ENCODE assay signal across 12 cellular contexts in genomic region chr14:61474671-61475070, GRCh38.
DNase-seq lines count a peak whose midpoint lies in the region; ATAC-seq and TF ChIP-seq lines count a peak whose summit lies in the region.
"Had no signal": no experiment of that assay in that cellular context is flagged by ENCODE, and none has a peak within 500 bp of the region (broad histone marks: within the 10 kb centered on the region; RNA-seq: fewer than 3 reads in every experiment).

No MANE protein-coding gene starts in this region.

- H3K27me3 ChIP-seq in tibial nerve (no peaks in the 10 kb centered on the region), testis (no peaks in the 10 kb centered on the region)
- H3K27me3 ChIP-seq: MG63, right lobe of liver had no signal

- no peaks in the 10 kb centered on the region for H3K9me3 ChIP-seq in tibial nerve
- H3K9me3 ChIP-seq in testis, result no peaks in the 10 kb centered on the region
- H3K9me3 ChIP-seq: MG63, right lobe of liver had no signal

- CTCF ChIA-PET in activated CD4-positive, alpha-beta memory T cell treated with anti-CD3 and anti-CD28 coated beads for 36 hours (lab: Charles Lee), result interaction anchor here (1.2 to 10.8 kb wide), 19 partner anchors 14 to 363 kb away, joined by 3 to 76 read pairs (median 6); partner anchors contain the start of gene SNAPC1

- no peak for TF ChIP-seq POLR2A in tibial nerve (IDR thresholded peaks at IDR 0.05)
- no peak for TF ChIP-seq POLR2A in testis (IDR thresholded peaks at IDR 0.05)

- no peak for DNase-seq in activated naive CD4-positive, alpha-beta T cell treated with anti-CD3 and anti-CD28 coated beads, Interleukin-2, amount 50 U/mL, for 16 hours
- DNase-seq in activated CD4-positive, alpha-beta memory T cell treated with anti-CD3 and anti-CD28 coated beads for 36 hours, result no peak
- DNase-seq in iris pigment epithelial cell (ENCODE audit: low read depth) (peak; percentile 47), tibial nerve (ENCODE audit: low spot score in 2 of 2) (no peak), testis (no peak)
- DNase-seq: activated CD4-positive, CD25-positive, alpha-beta regulatory T cell; GF-D8; MG63 had no signal

- no peak for TF ChIP-seq EP300 in tibial nerve (IDR thresholded peaks at IDR 0.05)

- no peak overlapping the region for H3K4me3 Mint-ChIP-seq in activated naive CD4-positive, alpha-beta T cell treated with anti-CD3 and anti-CD28 coated beads, Interleukin-2, amount 50 U/mL, for 24 hours
- peak overlapping the region; percentile 1 for H3K4me3 Mint-ChIP-seq in activated CD4-positive, alpha-beta memory T cell treated with anti-CD3 and anti-CD28 coated beads for 36 hours

- H3K36me3 ChIP-seq in tibial nerve, result no peaks in the 10 kb centered on the region
- no peaks in the 10 kb centered on the region for H3K36me3 ChIP-seq in testis (ENCODE audit: low read depth, missing control alignments)
- H3K36me3 ChIP-seq: MG63, right lobe of liver had no signal

- no peak for TF ChIP-seq CTCF in tibial nerve (IDR thresholded peaks at IDR 0.05)
- TF ChIP-seq CTCF in testis (IDR thresholded peaks at IDR 0.05), result no peak

- 77 to 83% methylated on average over 3 of the region's 3 CpGs for WGBS in tibial nerve, 2 donors
- 78 to 90% methylated on average over 3 of the region's 3 CpGs for WGBS in testis, 2 donors

- peak overlapping the region; percentile 90 for H3K27ac Mint-ChIP-seq in activated naive CD4-positive, alpha-beta T cell treated with anti-CD3 and anti-CD28 coated beads, Interleukin-2, amount 50 U/mL, for 24 hours
- peak overlapping the region; percentile 100 for H3K27ac Mint-ChIP-seq in activated CD4-positive, alpha-beta memory T cell treated with anti-CD3 and anti-CD28 coated beads for 36 hours

- H3K36me3 Mint-ChIP-seq in activated naive CD4-positive, alpha-beta T cell treated with anti-CD3 and anti-CD28 coated beads, Interleukin-2, amount 50 U/mL, for 24 hours, result peaks cover 18% of the 10 kb centered on the region
- peaks cover 43% of the 10 kb centered on the region for H3K36me3 Mint-ChIP-seq in activated CD4-positive, alpha-beta memory T cell treated with anti-CD3 and anti-CD28 coated beads for 36 hours

- peaks cover 0 to 74% (median 52%) of the 10 kb centered on the region in 4 donors for H3K4me1 ChIP-seq in tibial nerve
- peaks cover 57% of the 10 kb centered on the region for H3K4me1 ChIP-seq in testis

- POLR2A ChIA-PET in activated CD4-positive, alpha-beta memory T cell treated with anti-CD3 and anti-CD28 coated beads for 36 hours (lab: Charles Lee), result interaction anchor here (1.6 to 1.7 kb wide), 2 partner anchors 29 to 62 kb away, joined by 5 to 6 read pairs; no protein-coding TSS in a partner anchor

- peak overlapping the region in 3 of 4 donors; percentile 22 to 89 (median 86) for H3K27ac ChIP-seq in tibial nerve
- peak overlapping the region in 1 of 2 donors; percentile 1 for H3K27ac ChIP-seq in testis

- H3K4me1 Mint-ChIP-seq in activated naive CD4-positive, alpha-beta T cell treated with anti-CD3 and anti-CD28 coated beads, Interleukin-2, amount 50 U/mL, for 24 hours, result peaks cover 98% of the 10 kb centered on the region
- H3K4me1 Mint-ChIP-seq in activated CD4-positive, alpha-beta memory T cell treated with anti-CD3 and anti-CD28 coated beads for 36 hours (ENCODE audit: low read depth), result peaks cover 93% of the 10 kb centered on the region

- H3K9me3 Mint-ChIP-seq in activated naive CD4-positive, alpha-beta T cell treated with anti-CD3 and anti-CD28 coated beads, Interleukin-2, amount 50 U/mL, for 24 hours, result no peaks in the 10 kb centered on the region
- H3K9me3 Mint-ChIP-seq in activated CD4-positive, alpha-beta memory T cell treated with anti-CD3 and anti-CD28 coated beads for 36 hours, result no peaks in the 10 kb centered on the region

- ATAC-seq in GM19463 (IDR thresholded peaks at IDR 0.05; ENCODE audit: unreplicated experiment) (no peak), GM18498 (IDR thresholded peaks at IDR 0.05; ENCODE audit: unreplicated experiment) (no peak)

- no peaks in the 10 kb centered on the region for H3K27me3 Mint-ChIP-seq in activated naive CD4-positive, alpha-beta T cell treated with anti-CD3 and anti-CD28 coated beads, Interleukin-2, amount 50 U/mL, for 24 hours
- peaks cover 1% of the 10 kb centered on the region for H3K27me3 Mint-ChIP-seq in activated CD4-positive, alpha-beta memory T cell treated with anti-CD3 and anti-CD28 coated beads for 36 hours

- H3K4me3 ChIP-seq in tibial nerve (no peak overlapping the region), testis (no peak overlapping the region)
- H3K4me3 ChIP-seq: MG63, right lobe of liver had no signal

- intact Hi-C loops in activated CD4-positive, alpha-beta memory T cell treated with anti-CD3 and anti-CD28 coated beads for 36 hours (cut with micrococcal nuclease), result loop anchor here (1.0 to 5.0 kb wide), 2 partner anchors 243 to 288 kb away; partner anchors contain the start of gene SNAPC1
- intact Hi-C loops in testis (cut with DNase I; ENCODE audit: low total_unique reads), result loop anchor here (10.0 kb wide), 1 partner anchor 260 kb away; no protein-coding TSS in a partner anchor
